ENCODE assay signal across 9 cellular contexts in the genomic region with DNA sequence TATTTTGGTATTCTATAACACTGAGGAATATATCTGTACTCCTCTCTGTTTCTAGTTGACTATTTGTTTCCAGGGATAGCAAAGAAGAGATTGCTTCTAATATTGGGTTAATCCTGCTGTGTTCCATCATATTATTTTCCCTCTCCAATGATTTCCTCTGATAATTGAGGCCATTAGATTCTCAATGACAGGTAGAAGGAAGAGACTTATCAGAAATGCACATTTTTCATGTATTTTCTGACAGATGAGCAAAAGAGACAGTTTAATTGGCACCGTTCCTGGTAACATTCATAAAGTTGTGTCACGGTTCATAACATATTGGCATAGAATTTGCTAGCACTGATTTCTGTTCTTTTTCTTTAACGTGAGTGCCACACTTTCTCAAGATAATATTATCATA. TPM values are rescaled to one million over a fixed set of nuclear protein-coding genes. Genes with fewer than 3 reads are reported as not detected.
"Had no signal": no experiment of that assay in that cellular context is flagged by ENCODE, and none has a peak within 500 bp of the region (broad histone marks: within the 10 kb centered on the region; RNA-seq: fewer than 3 reads in every experiment).

No MANE protein-coding gene starts in this region.

- DNase-seq: GDM1, GF-D8 had no signal

- ATAC-seq: GM12878 had no signal

- FAIRE-seq: G401.6, GM12878, GM12891, GM12892, GM18507, GM19239 had no signal

- H3K4me3 ChIP-seq: GM12878 had no signal

RNA-seq across cellular contexts. Expression of a gene that starts 58.2 kb away (rescaled TPM):
- total RNA-seq: G401 had no signal
- polyA plus RNA-seq: GM12878 had no signal
